In genomic region chr19:39352549-39353285, GRCh38 we compare ENCODE assay signal across 19 cellular contexts. TPM values are rescaled to one million over a fixed set of nuclear protein-coding genes. Genes with fewer than 3 reads are reported as not detected.
DNase-seq lines count a peak whose midpoint lies in the region; TF ChIP-seq lines count a peak whose summit lies in the region.
"Had no signal": no experiment of that assay in that cellular context is flagged by ENCODE, and none has a peak within 500 bp of the region (broad histone marks: within the 10 kb centered on the region; RNA-seq: fewer than 3 reads in every experiment).

No MANE protein-coding gene starts in this region.

- H3K9me3 ChIP-seq in HEK293 (ENCODE audit: control insufficient read depth, insufficient read depth, low read depth, low read length), result no peaks in the 10 kb centered on the region
- H3K9me3 ChIP-seq: ovary, Peyer's patch, thoracic aorta had no signal

- TF ChIP-seq CTCF in AG10803 (conservative IDR thresholded peaks at IDR 0.05; ENCODE audit: low read length) (no peak), HEK293 (tag by site-specific recombination; IDR thresholded peaks at IDR 0.05) (no peak), dorsolateral prefrontal cortex (IDR thresholded peaks at IDR 0.05 in 54 of 56, conservative IDR thresholded peaks at IDR 0.05 in 2 of 56; ENCODE audit: low read depth in 1 of 56, partially characterized antibody in 56 of 56) (no peak)

- no peaks in the 10 kb centered on the region for H3K27me3 ChIP-seq in dorsolateral prefrontal cortex
- H3K27me3 ChIP-seq: ovary, Peyer's patch had no signal

- intact Hi-C loops in dorsolateral prefrontal cortex (cut with DNase I), result no loop called here
- intact Hi-C loops in posterior cingulate gyrus (cut with DNase I), result no loop called here

- H3K36me3 ChIP-seq in HEK293 (ENCODE audit: control insufficient read depth in 2 of 2, insufficient read depth in 1 of 2, low read length in 2 of 2), result peaks cover 91 to 97% of the 10 kb centered on the region in 2 experiments
- H3K36me3 ChIP-seq: ovary had no signal

- H3K4me3 ChIP-seq in AG10803 (ENCODE audit: low read length) (no peak overlapping the region; the same call in 1 of the 2 replicates), HEK293 (ENCODE audit: low read depth, low read length) (no peak overlapping the region), dorsolateral prefrontal cortex (peak overlapping the region in 23 of 59 donors; percentile 2 to 43 (median 22))
- H3K4me3 ChIP-seq: ovary, Peyer's patch, thoracic aorta had no signal

- H3K4me1 ChIP-seq in HEK293 (ENCODE audit: control insufficient read depth, insufficient read depth, low read length), result peaks cover 5% of the 10 kb centered on the region

- CTCF ChIA-PET in HEK293 (lab: Yijun Ruan, JAX), result interaction anchor here (0.6 to 0.9 kb wide), 3 partner anchors 21 to 423 kb away, joined by 3 read pairs; no protein-coding TSS in a partner anchor

- H3K27ac ChIP-seq in HEK293 (ENCODE audit: extremely low read depth, low read depth, low read length) (no peak overlapping the region; the same call in 1 of the 2 replicates), dorsolateral prefrontal cortex (peak overlapping the region in 58 of 59 donors; percentile 4 to 99 (median 81))
- H3K27ac ChIP-seq: HL-60, ovary, thoracic aorta had no signal

- POLR2A ChIA-PET in HEK293 (lab: Yijun Ruan, JAX), result interaction anchor here (0.6 to 2.3 kb wide), 4 partner anchors 10 to 532 kb away, joined by 3 to 14 read pairs (median 6); partner anchors contain the start of gene SAMD4B

- DNase-seq in AG10803 (ENCODE audit: low read depth) (peak; percentile 82), dorsolateral prefrontal cortex (peak in 5 of 10 donors; percentile 43 to 73 (median 63)), posterior cingulate gyrus (peak in 7 of 10 donors; percentile 32 to 90 (median 53)), 8988T (no peak), foreskin melanocyte (no peak), NCI-H774 (lab: John Stamatoyannopoulos, UW) (no peak)
- no peak for DNase-seq in stimulated activated CD4-positive, alpha-beta T cell treated with anti-CD3 and anti-CD28 coated beads, Interleukin-4, amount 100 ng/mL, for 1 hour
- DNase-seq: activated T-cell treated with anti-CD3 and anti-CD28 coated beads, Interleukin-2, amount 50 U/mL, for 1 hour; C1 segment of cervical spinal cord; DMS53; islet precursor cell; KBM-7; NCI-H1092; ovary; Peyer's patch had no signal

TF ChIP-seq in HEK293, 187 proteins besides CTCF, POLR2A, EP300 and RAD21:
- TF ChIP-seq EGR2 (tag by site-specific recombination; IDR thresholded peaks at IDR 0.05; ENCODE audit: low read depth) (peak; percentile 12; the same call in 1 of the 2 replicates), ZNF76 (tag by site-specific recombination; IDR thresholded peaks at IDR 0.05; ENCODE audit: borderline replicate concordance, low read depth) (no peak), ZNF10 (tag by site-specific recombination; IDR thresholded peaks at IDR 0.05) (no peak), MEIS1 (CRISPR knock-in tag; IDR thresholded peaks at IDR 0.05; ENCODE audit: borderline replicate concordance) (no peak), ZNF292 (tag by site-specific recombination; IDR thresholded peaks at IDR 0.05; ENCODE audit: borderline replicate concordance, low read depth) (no peak), ZFHX2 (tag by site-specific recombination; conservative IDR thresholded peaks at IDR 0.05) (0 out of 2 replicates have a peak, but pooled peaks have one; percentile 16), ZNF654 (tag by site-specific recombination; IDR thresholded peaks at IDR 0.05; ENCODE audit: low read depth) (no peak)

RNA-seq across cellular contexts. Expression of gene SAMD4B, which starts 10.5 kb away (rescaled TPM):
- 100 to 1,000 TPM; 107 to 294 (median 153) TPM for total RNA-seq in dorsolateral prefrontal cortex

RNA-seq across cellular contexts. Expression of gene GMFG, which starts 16.9 kb away (rescaled TPM):
- total RNA-seq in dorsolateral prefrontal cortex, result 10 to 100 TPM in 94 of 120 experiments, 1 to 10 TPM in 26; 4.4 to 36.5 (median 12.4) TPM
- total RNA-seq: mesothelial cell of epicardium had no signal

RNA-seq across cellular contexts. Expression of gene LRFN1, which starts 32.1 kb away (rescaled TPM):
- total RNA-seq in dorsolateral prefrontal cortex, result 10 to 100 TPM in 115 of 120 experiments, 1 to 10 TPM in 5; 6.4 to 25.4 (median 16.9) TPM

RNA-seq across cellular contexts. Expression of gene PAF1, which starts 38.2 kb away (rescaled TPM):
- total RNA-seq in dorsolateral prefrontal cortex, result 10 to 100 TPM; 33.5 to 65.7 (median 46.2) TPM

RNA-seq across cellular contexts. Expression of gene MED29, which starts 38.5 kb away (rescaled TPM):
- total RNA-seq in dorsolateral prefrontal cortex, result 10 to 100 TPM; 41.8 to 99.7 (median 69.9) TPM

Comparison
In these comparisons a context has a peak if more than half of its experiments do, and no peak if none do; other contexts are left out.
1. DNase-seq: peak in AG10803 (single experiment) and posterior cingulate gyrus (7 of 10); none in stimulated activated CD4-positive, alpha-beta T cell treated with anti-CD3 and anti-CD28 coated beads, Interleukin-4, amount 100 ng/mL, for 1 hour (single experiment), 8988T (single experiment), foreskin melanocyte (single experiment) and NCI-H774 (single experiment).